Comparison of ENCODE assay signal across 13 cellular contexts in the genomic region with DNA sequence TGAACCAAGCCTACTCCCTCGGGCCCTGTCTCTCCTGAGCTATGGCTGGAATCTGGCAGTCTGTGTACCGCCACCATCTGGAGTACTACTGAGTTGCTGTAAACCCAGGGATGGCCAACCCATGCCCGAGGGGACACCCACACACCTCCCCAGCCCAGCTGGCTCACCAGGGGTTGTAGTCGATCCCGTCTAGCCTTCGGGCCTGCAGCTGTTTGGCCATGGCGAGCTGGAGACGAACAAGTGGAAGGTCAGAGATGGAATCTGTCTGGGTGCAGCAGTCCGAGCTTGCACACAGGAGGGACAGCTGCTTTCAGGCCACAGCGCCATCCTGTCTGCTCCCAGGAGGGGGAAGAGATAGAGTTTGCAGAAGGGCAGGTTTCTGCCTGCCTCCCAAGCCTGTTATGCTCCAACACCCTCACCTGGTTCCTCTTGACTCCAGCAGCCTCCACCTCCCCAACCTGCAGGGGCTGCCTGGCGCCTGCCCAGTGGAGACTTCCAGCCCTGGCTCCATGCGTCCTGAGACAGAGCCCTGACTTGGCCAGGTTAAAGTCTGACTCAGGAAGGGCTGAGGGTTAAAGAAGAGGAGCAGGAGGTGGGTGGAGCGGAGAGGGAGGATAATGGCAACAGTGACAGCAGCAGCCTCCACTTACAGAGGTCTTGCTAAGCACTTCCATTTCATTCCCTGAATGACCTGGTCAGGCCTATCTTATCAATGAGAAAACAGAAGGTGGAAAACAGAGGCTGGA. TPM values are rescaled to one million over a fixed set of nuclear protein-coding genes. Genes with fewer than 3 reads are reported as not detected.
DNase-seq lines count a peak whose midpoint lies in the region; ATAC-seq and TF ChIP-seq lines count a peak whose summit lies in the region.
"Had no signal": no experiment of that assay in that cellular context is flagged by ENCODE, and none has a peak within 500 bp of the region (broad histone marks: within the 10 kb centered on the region; RNA-seq: fewer than 3 reads in every experiment).

No MANE protein-coding gene starts in this region.

- H3K36me3 ChIP-seq in BJ (ENCODE audit: control insufficient read depth, insufficient read depth, low read length) (no peaks in the 10 kb centered on the region), adipocyte (ENCODE audit: control insufficient read depth, insufficient read depth, low read length, severe bottlenecking) (no peaks in the 10 kb centered on the region), lower lobe of right lung (peaks cover 4% of the 10 kb centered on the region)

- DNase-seq in BJ (ENCODE audit: low read depth) (no peak), NCI-H146 (lab: John Stamatoyannopoulos, UW) (peak; percentile 75), adipocyte (ENCODE audit: low read depth) (peak; percentile 7), lower lobe of right lung (peak; percentile 8), RPMI8226 (no peak), foreskin melanocyte (no peak), T1000 (lab: John Stamatoyannopoulos, UW) (no peak)
- DNase-seq in activated CD4-positive, alpha-beta T cell treated with anti-CD3 and anti-CD28 coated beads, Interleukin-2, amount 50 U/mL, for 48 hours: no peak
- DNase-seq: activated naive CD4-positive, alpha-beta T cell treated with anti-CD3 and anti-CD28 coated beads, Interleukin-2, amount 10 ng/mL, durations not matched to agents 7 days and 5 days; NCI-H446; stimulated activated CD4-positive, alpha-beta T cell treated with anti-CD3 and anti-CD28 coated beads, Interleukin-12 subunit alpha, Interleukin-12 subunit beta, amount 100 ng/mL, for 4 hours; stomach had no signal

- CTCF ChIA-PET in BJ (lab: Yijun Ruan, JAX): interaction anchor here (0.5 to 2.8 kb wide), 9 partner anchors 14 to 161 kb away, joined by 3 to 11 read pairs (median 4); a partner anchor contains a TSS

- intact Hi-C loops in lower lobe of right lung (cut with DNase I): no loop called here

- H3K4me1 ChIP-seq in adipocyte (ENCODE audit: control insufficient read depth, insufficient read depth, low read length): no peaks in the 10 kb centered on the region
- H3K4me1 ChIP-seq in lower lobe of right lung: no peaks in the 10 kb centered on the region

- H3K9ac ChIP-seq in adipocyte (ENCODE audit: low read length): no peak overlapping the region

- H3K27me3 ChIP-seq in BJ (ENCODE audit: control insufficient read depth, insufficient read depth, low read length): no peaks in the 10 kb centered on the region
- no peaks in the 10 kb centered on the region for H3K27me3 ChIP-seq in adipocyte (replicated peaks; ENCODE audit: control insufficient read depth, insufficient read depth, low read length)
- no peaks in the 10 kb centered on the region for H3K27me3 ChIP-seq in lower lobe of right lung (ENCODE audit: low read depth)
- H3K27me3 ChIP-seq: stomach had no signal

- peak; percentile 39 for TF ChIP-seq CTCF in BJ (IDR thresholded peaks at IDR 0.05; ENCODE audit: insufficient read depth, low read depth, low read length)
- TF ChIP-seq CTCF in lower lobe of right lung (IDR thresholded peaks at IDR 0.05): no peak

- H3K4me3 ChIP-seq in BJ (ENCODE audit: low read depth, low read length): no peak overlapping the region
- no peak overlapping the region for H3K4me3 ChIP-seq in adipocyte (ENCODE audit: low read length)
- no peak overlapping the region for H3K4me3 ChIP-seq in lower lobe of right lung
- H3K4me3 ChIP-seq: stomach had no signal

- H3K9me3 ChIP-seq in adipocyte (ENCODE audit: control insufficient read depth, low read length) (peaks cover 3% of the 10 kb centered on the region), lower lobe of right lung (no peaks in the 10 kb centered on the region)

- POLR2A ChIA-PET in BJ (lab: Charles Lee): no interaction called here

- peak; percentile 19 to 46 for ATAC-seq in lower lobe of right lung

- no peak overlapping the region for H3K27ac ChIP-seq in lower lobe of right lung
- H3K27ac ChIP-seq: stomach, VCaP had no signal

RNA-seq across cellular contexts. Expression of a gene that starts 15.8 kb away (rescaled TPM):
- polyA plus RNA-seq in BJ (2011; rRNA removed): 23.7 and 45.8 TPM in 2 replicates
- polyA minus RNA-seq in BJ (2011; rRNA and poly(A)+ RNA removed): 71.4 and 124 TPM in 2 replicates
- 32.1 TPM for total RNA-seq in lower lobe of right lung

RNA-seq across cellular contexts. Expression of a gene that starts 27.1 kb away (rescaled TPM):
- polyA plus RNA-seq in BJ (2011; rRNA removed): 13.3 and 20.7 TPM in 2 replicates
- polyA minus RNA-seq in BJ (2011; rRNA and poly(A)+ RNA removed): 6.3 and 10.9 TPM in 2 replicates
- total RNA-seq in lower lobe of right lung: 21.5 TPM

RNA-seq across cellular contexts. Expression of a gene that starts 36.4 kb away (rescaled TPM):
- polyA plus RNA-seq in BJ (2011; rRNA removed): 4.9 and 5.6 TPM in 2 replicates
- polyA minus RNA-seq in BJ (2011; rRNA and poly(A)+ RNA removed): 1.7 and 5.0 TPM in 2 replicates
- total RNA-seq in lower lobe of right lung: 7.1 TPM

RNA-seq across cellular contexts. Expression of a gene that starts 36.6 kb away (rescaled TPM):
- polyA plus RNA-seq in BJ (2011; rRNA removed): 29.6 and 56.2 TPM in 2 replicates
- 38.4 and 42.7 TPM in 2 replicates for polyA minus RNA-seq in BJ (2011; rRNA and poly(A)+ RNA removed)
- 45.5 TPM for total RNA-seq in lower lobe of right lung

RNA-seq across cellular contexts. Expression of a gene that starts 58.3 kb away (rescaled TPM):
- 21.2 and 31.9 TPM in 2 replicates for polyA plus RNA-seq in BJ (2011; rRNA removed)
- polyA minus RNA-seq in BJ (2011; rRNA and poly(A)+ RNA removed): 17.0 and 18.8 TPM in 2 replicates
- 25.6 TPM for total RNA-seq in lower lobe of right lung

Comparison
In these comparisons a context has a peak if more than half of its experiments do, and no peak if none do; other contexts are left out.
1. DNase-seq: peak in NCI-H146 (single experiment), adipocyte (single experiment) and lower lobe of right lung (single experiment); none in BJ (single experiment), RPMI8226 (single experiment), foreskin melanocyte (single experiment), T1000 (single experiment) and activated CD4-positive, alpha-beta T cell treated with anti-CD3 and anti-CD28 coated beads, Interleukin-2, amount 50 U/mL, for 48 hours (0 of 2).